1 cellular context compared by ENCODE assay signal in genomic region chr5:146446861-146447733, GRCh38.
A peak's percentile ranks its signal among the peaks of the same experiment; 100 is the strongest.
TF ChIP-seq lines count a peak whose summit lies in the region.

TSS of gene TCERG1 (plus strand) at chr5:146447333. CDS start at chr5:146447350, 17 bp downstream.

TF ChIP-seq in HEK293, 187 proteins besides CTCF, POLR2A, EP300 and RAD21 (continued from another document and continues in another):
- TF ChIP-seq, protein P1, sequence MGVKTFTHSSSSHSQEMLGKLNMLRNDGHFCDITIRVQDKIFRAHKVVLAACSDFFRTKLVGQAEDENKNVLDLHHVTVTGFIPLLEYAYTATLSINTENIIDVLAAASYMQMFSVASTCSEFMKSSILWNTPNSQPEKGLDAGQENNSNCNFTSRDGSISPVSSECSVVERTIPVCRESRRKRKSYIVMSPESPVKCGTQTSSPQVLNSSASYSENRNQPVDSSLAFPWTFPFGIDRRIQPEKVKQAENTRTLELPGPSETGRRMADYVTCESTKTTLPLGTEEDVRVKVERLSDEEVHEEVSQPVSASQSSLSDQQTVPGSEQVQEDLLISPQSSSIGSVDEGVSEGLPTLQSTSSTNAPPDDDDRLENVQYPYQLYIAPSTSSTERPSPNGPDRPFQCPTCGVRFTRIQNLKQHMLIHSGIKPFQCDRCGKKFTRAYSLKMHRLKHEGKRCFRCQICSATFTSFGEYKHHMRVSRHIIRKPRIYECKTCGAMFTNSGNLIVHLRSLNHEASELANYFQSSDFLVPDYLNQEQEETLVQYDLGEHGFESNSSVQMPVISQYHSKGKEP (tag by site-specific recombination; IDR thresholded peaks at IDR 0.05), result no peak
- TF ChIP-seq ZBTB49 (tag by site-specific recombination; IDR thresholded peaks at IDR 0.05; ENCODE audit: low read depth), result no peak
- 0 out of 2 replicates have a peak, but pooled peaks have one; percentile 14 for TF ChIP-seq ZNF843 (tag by site-specific recombination; IDR thresholded peaks at IDR 0.05)
- peak; percentile 44; the same call in 1 of the 2 replicates for TF ChIP-seq ZNF24 (tag by site-specific recombination; IDR thresholded peaks at IDR 0.05)
- TF ChIP-seq, protein P2, sequence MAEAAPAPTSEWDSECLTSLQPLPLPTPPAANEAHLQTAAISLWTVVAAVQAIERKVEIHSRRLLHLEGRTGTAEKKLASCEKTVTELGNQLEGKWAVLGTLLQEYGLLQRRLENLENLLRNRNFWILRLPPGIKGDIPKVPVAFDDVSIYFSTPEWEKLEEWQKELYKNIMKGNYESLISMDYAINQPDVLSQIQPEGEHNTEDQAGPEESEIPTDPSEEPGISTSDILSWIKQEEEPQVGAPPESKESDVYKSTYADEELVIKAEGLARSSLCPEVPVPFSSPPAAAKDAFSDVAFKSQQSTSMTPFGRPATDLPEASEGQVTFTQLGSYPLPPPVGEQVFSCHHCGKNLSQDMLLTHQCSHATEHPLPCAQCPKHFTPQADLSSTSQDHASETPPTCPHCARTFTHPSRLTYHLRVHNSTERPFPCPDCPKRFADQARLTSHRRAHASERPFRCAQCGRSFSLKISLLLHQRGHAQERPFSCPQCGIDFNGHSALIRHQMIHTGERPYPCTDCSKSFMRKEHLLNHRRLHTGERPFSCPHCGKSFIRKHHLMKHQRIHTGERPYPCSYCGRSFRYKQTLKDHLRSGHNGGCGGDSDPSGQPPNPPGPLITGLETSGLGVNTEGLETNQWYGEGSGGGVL (tag by site-specific recombination; IDR thresholded peaks at IDR 0.05), result no peak
- TF ChIP-seq PRDM6 (tag by site-specific recombination; IDR thresholded peaks at IDR 0.05), result no peak
- no peak; the same call in none of the 2 replicates for TF ChIP-seq ZNF561 (tag by site-specific recombination; IDR thresholded peaks at IDR 0.05; ENCODE audit: borderline replicate concordance)
- no peak; the same call in 1 of the 2 replicates for TF ChIP-seq ZNF37A (tag by site-specific recombination; IDR thresholded peaks at IDR 0.05)
- TF ChIP-seq ZBTB10 (tag by site-specific recombination; IDR thresholded peaks at IDR 0.05), result no peak; the same call in 1 of the 2 replicates
- no peak for TF ChIP-seq ZNF580 (tag by site-specific recombination; IDR thresholded peaks at IDR 0.05)
- TF ChIP-seq, protein P3, sequence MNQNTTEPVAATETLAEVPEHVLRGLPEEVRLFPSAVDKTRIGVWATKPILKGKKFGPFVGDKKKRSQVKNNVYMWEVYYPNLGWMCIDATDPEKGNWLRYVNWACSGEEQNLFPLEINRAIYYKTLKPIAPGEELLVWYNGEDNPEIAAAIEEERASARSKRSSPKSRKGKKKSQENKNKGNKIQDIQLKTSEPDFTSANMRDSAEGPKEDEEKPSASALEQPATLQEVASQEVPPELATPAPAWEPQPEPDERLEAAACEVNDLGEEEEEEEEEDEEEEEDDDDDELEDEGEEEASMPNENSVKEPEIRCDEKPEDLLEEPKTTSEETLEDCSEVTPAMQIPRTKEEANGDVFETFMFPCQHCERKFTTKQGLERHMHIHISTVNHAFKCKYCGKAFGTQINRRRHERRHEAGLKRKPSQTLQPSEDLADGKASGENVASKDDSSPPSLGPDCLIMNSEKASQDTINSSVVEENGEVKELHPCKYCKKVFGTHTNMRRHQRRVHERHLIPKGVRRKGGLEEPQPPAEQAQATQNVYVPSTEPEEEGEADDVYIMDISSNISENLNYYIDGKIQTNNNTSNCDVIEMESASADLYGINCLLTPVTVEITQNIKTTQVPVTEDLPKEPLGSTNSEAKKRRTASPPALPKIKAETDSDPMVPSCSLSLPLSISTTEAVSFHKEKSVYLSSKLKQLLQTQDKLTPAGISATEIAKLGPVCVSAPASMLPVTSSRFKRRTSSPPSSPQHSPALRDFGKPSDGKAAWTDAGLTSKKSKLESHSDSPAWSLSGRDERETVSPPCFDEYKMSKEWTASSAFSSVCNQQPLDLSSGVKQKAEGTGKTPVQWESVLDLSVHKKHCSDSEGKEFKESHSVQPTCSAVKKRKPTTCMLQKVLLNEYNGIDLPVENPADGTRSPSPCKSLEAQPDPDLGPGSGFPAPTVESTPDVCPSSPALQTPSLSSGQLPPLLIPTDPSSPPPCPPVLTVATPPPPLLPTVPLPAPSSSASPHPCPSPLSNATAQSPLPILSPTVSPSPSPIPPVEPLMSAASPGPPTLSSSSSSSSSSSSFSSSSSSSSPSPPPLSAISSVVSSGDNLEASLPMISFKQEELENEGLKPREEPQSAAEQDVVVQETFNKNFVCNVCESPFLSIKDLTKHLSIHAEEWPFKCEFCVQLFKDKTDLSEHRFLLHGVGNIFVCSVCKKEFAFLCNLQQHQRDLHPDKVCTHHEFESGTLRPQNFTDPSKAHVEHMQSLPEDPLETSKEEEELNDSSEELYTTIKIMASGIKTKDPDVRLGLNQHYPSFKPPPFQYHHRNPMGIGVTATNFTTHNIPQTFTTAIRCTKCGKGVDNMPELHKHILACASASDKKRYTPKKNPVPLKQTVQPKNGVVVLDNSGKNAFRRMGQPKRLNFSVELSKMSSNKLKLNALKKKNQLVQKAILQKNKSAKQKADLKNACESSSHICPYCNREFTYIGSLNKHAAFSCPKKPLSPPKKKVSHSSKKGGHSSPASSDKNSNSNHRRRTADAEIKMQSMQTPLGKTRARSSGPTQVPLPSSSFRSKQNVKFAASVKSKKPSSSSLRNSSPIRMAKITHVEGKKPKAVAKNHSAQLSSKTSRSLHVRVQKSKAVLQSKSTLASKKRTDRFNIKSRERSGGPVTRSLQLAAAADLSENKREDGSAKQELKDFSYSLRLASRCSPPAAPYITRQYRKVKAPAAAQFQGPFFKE (tag by site-specific recombination; IDR thresholded peaks at IDR 0.05; ENCODE audit: borderline replicate concordance), result no peak
- TF ChIP-seq ZNF830 (tag by site-specific recombination; IDR thresholded peaks at IDR 0.05; ENCODE audit: low read depth), result no peak
- peak; percentile 62; the same call in 1 of the 2 replicates for TF ChIP-seq OSR2 (tag by site-specific recombination; IDR thresholded peaks at IDR 0.05)
- TF ChIP-seq MZF1 (tag by site-specific recombination; IDR thresholded peaks at IDR 0.05; ENCODE audit: borderline replicate concordance), result no peak
- peak; percentile 39 for TF ChIP-seq ZNF324 (tag by site-specific recombination; IDR thresholded peaks at IDR 0.05)
- TF ChIP-seq ZNF335 (tag by site-specific recombination; conservative IDR thresholded peaks at IDR 0.05), result peak; percentile 81
- TF ChIP-seq ZBTB26 (tag by site-specific recombination; optimal IDR thresholded peaks at IDR 0.05), result peak; percentile 88
- no peak for TF ChIP-seq ZNF114 (tag by site-specific recombination; IDR thresholded peaks at IDR 0.05)
- TF ChIP-seq GFI1B (tag by site-specific recombination; IDR thresholded peaks at IDR 0.05), result no peak
- TF ChIP-seq ZNF626 (tag by site-specific recombination; IDR thresholded peaks at IDR 0.05), result no peak
- TF ChIP-seq ZNF280C (tag by site-specific recombination; IDR thresholded peaks at IDR 0.05), result no peak
- peak; percentile 25; the same call in 1 of the 2 replicates for TF ChIP-seq KLF8 (tag by site-specific recombination; IDR thresholded peaks at IDR 0.05)
- TF ChIP-seq, protein P4, sequence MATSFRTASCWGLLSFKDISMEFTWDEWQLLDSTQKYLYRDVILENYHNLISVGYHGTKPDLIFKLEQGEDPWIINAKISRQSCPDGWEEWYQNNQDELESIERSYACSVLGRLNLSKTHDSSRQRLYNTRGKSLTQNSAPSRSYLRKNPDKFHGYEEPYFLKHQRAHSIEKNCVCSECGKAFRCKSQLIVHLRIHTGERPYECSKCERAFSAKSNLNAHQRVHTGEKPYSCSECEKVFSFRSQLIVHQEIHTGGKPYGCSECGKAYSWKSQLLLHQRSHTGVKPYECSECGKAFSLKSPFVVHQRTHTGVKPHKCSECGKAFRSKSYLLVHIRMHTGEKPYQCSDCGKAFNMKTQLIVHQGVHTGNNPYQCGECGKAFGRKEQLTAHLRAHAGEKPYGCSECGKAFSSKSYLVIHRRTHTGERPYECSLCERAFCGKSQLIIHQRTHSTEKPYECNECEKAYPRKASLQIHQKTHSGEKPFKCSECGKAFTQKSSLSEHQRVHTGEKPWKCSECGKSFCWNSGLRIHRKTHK (tag by site-specific recombination; IDR thresholded peaks at IDR 0.05), result no peak
- TF ChIP-seq ZNF600 (tag by site-specific recombination; IDR thresholded peaks at IDR 0.05), result peak; percentile 55
- 0 out of 2 replicates have a peak, but pooled peaks have one; percentile 15 for TF ChIP-seq ZNF639 (tag by site-specific recombination; IDR thresholded peaks at IDR 0.05)
- TF ChIP-seq ZNF354C (tag by site-specific recombination; IDR thresholded peaks at IDR 0.05; ENCODE audit: borderline replicate concordance, low read depth), result no peak
- TF ChIP-seq ZNF777 (tag by site-specific recombination; IDR thresholded peaks at IDR 0.05; ENCODE audit: borderline replicate concordance), result 0 out of 2 replicates have a peak, but pooled peaks have one; percentile 44
